Comparison of ENCODE assay signal across 1 cellular context in the genomic region with DNA sequence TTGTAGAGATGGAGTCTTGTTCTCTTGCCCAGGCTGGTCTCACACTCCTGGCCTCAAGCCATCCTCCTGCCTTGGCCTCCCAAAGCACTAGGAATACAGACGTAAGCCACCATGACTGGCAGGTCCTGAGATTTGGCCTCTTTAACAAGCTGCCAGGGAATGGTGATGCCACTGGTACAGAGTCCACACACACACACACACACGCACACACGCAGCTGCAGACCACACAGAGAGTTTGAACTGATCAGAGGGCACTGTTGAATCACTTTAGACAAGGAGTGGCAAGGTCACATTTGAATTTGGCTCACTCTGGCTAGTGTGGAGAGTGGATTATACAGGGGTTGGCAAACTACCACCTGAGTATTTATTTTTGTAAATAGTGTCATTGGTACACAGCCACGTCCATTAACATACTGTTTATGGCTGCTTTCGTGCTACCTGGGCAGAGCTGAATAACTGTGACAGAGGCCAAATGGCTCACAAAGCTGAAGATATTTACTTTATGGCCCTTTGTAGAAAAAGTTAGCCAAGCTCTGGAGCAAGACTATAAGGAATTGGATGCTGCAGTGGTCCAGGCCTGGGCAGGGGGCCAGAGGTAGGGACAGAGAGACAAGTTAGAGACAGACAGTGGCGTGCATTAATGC.
TF ChIP-seq lines count a peak whose summit lies in the region.

No MANE protein-coding gene starts in this region.

TF ChIP-seq in HepG2, 621 proteins besides CTCF, POLR2A, EP300 and RAD21 (continued from another document and continues in another):
- TF ChIP-seq, protein P1, sequence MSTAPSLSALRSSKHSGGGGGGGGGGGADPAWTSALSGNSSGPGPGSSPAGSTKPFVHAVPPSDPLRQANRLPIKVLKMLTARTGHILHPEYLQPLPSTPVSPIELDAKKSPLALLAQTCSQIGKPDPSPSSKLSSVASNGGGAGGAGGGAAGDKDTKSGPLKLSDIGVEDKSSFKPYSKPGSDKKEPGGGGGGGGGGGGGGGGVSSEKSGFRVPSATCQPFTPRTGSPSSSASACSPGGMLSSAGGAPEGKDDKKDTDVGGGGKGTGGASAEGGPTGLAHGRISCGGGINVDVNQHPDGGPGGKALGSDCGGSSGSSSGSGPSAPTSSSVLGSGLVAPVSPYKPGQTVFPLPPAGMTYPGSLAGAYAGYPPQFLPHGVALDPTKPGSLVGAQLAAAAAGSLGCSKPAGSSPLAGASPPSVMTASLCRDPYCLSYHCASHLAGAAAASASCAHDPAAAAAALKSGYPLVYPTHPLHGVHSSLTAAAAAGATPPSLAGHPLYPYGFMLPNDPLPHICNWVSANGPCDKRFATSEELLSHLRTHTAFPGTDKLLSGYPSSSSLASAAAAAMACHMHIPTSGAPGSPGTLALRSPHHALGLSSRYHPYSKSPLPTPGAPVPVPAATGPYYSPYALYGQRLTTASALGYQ (CRISPR knock-in tag; IDR thresholded peaks at IDR 0.05), result no peak
- TF ChIP-seq, protein P2, sequence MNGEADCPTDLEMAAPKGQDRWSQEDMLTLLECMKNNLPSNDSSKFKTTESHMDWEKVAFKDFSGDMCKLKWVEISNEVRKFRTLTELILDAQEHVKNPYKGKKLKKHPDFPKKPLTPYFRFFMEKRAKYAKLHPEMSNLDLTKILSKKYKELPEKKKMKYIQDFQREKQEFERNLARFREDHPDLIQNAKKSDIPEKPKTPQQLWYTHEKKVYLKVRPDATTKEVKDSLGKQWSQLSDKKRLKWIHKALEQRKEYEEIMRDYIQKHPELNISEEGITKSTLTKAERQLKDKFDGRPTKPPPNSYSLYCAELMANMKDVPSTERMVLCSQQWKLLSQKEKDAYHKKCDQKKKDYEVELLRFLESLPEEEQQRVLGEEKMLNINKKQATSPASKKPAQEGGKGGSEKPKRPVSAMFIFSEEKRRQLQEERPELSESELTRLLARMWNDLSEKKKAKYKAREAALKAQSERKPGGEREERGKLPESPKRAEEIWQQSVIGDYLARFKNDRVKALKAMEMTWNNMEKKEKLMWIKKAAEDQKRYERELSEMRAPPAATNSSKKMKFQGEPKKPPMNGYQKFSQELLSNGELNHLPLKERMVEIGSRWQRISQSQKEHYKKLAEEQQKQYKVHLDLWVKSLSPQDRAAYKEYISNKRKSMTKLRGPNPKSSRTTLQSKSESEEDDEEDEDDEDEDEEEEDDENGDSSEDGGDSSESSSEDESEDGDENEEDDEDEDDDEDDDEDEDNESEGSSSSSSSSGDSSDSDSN (CRISPR knock-in tag; IDR thresholded peaks at IDR 0.05), result no peak
- TF ChIP-seq ZBTB3 (CRISPR knock-in tag; IDR thresholded peaks at IDR 0.05; ENCODE audit: borderline replicate concordance, low read depth), result no peak
- no peak; the same call in 1 of the 2 replicates for TF ChIP-seq CENPT (CRISPR knock-in tag; IDR thresholded peaks at IDR 0.05; ENCODE audit: low read depth)
- TF ChIP-seq, protein P3, sequence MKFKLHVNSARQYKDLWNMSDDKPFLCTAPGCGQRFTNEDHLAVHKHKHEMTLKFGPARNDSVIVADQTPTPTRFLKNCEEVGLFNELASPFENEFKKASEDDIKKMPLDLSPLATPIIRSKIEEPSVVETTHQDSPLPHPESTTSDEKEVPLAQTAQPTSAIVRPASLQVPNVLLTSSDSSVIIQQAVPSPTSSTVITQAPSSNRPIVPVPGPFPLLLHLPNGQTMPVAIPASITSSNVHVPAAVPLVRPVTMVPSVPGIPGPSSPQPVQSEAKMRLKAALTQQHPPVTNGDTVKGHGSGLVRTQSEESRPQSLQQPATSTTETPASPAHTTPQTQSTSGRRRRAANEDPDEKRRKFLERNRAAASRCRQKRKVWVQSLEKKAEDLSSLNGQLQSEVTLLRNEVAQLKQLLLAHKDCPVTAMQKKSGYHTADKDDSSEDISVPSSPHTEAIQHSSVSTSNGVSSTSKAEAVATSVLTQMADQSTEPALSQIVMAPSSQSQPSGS (CRISPR knock-in tag; IDR thresholded peaks at IDR 0.05), result peak; percentile 43; the same call in 1 of the 2 replicates
- no peak for TF ChIP-seq MAFF (IDR thresholded peaks at IDR 0.05; ENCODE audit: low read depth, low read length)
- peak; percentile 23; the same call in 1 of the 2 replicates for TF ChIP-seq JUNB (CRISPR knock-in tag; IDR thresholded peaks at IDR 0.05; ENCODE audit: borderline replicate concordance)
- TF ChIP-seq, protein P4, sequence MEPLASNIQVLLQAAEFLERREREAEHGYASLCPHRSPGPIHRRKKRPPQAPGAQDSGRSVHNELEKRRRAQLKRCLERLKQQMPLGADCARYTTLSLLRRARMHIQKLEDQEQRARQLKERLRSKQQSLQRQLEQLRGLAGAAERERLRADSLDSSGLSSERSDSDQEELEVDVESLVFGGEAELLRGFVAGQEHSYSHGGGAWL (CRISPR knock-in tag; IDR thresholded peaks at IDR 0.05), result no peak
- TF ChIP-seq ZNF510 (CRISPR knock-in tag; IDR thresholded peaks at IDR 0.05; ENCODE audit: low read depth), result no peak
- TF ChIP-seq IRX3 (CRISPR knock-in tag; IDR thresholded peaks at IDR 0.05; ENCODE audit: borderline replicate concordance, low read depth), result no peak
- TF ChIP-seq MAF1 (CRISPR knock-in tag; IDR thresholded peaks at IDR 0.05; ENCODE audit: borderline replicate concordance), result no peak
- no peak for TF ChIP-seq ZNF44 (CRISPR knock-in tag; IDR thresholded peaks at IDR 0.05)
- TF ChIP-seq RCOR2 (CRISPR knock-in tag; IDR thresholded peaks at IDR 0.05), result no peak
- no peak for TF ChIP-seq HOXA5 (CRISPR knock-in tag; IDR thresholded peaks at IDR 0.05)
- TF ChIP-seq, protein P5, sequence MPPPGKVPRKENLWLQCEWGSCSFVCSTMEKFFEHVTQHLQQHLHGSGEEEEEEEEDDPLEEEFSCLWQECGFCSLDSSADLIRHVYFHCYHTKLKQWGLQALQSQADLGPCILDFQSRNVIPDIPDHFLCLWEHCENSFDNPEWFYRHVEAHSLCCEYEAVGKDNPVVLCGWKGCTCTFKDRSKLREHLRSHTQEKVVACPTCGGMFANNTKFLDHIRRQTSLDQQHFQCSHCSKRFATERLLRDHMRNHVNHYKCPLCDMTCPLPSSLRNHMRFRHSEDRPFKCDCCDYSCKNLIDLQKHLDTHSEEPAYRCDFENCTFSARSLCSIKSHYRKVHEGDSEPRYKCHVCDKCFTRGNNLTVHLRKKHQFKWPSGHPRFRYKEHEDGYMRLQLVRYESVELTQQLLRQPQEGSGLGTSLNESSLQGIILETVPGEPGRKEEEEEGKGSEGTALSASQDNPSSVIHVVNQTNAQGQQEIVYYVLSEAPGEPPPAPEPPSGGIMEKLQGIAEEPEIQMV (CRISPR knock-in tag; IDR thresholded peaks at IDR 0.05; ENCODE audit: low read depth), result no peak
- TF ChIP-seq, protein P6, sequence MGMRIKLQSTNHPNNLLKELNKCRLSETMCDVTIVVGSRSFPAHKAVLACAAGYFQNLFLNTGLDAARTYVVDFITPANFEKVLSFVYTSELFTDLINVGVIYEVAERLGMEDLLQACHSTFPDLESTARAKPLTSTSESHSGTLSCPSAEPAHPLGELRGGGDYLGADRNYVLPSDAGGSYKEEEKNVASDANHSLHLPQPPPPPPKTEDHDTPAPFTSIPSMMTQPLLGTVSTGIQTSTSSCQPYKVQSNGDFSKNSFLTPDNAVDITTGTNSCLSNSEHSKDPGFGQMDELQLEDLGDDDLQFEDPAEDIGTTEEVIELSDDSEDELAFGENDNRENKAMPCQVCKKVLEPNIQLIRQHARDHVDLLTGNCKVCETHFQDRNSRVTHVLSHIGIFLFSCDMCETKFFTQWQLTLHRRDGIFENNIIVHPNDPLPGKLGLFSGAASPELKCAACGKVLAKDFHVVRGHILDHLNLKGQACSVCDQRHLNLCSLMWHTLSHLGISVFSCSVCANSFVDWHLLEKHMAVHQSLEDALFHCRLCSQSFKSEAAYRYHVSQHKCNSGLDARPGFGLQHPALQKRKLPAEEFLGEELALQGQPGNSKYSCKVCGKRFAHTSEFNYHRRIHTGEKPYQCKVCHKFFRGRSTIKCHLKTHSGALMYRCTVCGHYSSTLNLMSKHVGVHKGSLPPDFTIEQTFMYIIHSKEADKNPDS (CRISPR knock-in tag; IDR thresholded peaks at IDR 0.05), result no peak
- TF ChIP-seq ZNF136 (CRISPR knock-in tag; IDR thresholded peaks at IDR 0.05; ENCODE audit: low read depth), result no peak
- TF ChIP-seq, protein P7, sequence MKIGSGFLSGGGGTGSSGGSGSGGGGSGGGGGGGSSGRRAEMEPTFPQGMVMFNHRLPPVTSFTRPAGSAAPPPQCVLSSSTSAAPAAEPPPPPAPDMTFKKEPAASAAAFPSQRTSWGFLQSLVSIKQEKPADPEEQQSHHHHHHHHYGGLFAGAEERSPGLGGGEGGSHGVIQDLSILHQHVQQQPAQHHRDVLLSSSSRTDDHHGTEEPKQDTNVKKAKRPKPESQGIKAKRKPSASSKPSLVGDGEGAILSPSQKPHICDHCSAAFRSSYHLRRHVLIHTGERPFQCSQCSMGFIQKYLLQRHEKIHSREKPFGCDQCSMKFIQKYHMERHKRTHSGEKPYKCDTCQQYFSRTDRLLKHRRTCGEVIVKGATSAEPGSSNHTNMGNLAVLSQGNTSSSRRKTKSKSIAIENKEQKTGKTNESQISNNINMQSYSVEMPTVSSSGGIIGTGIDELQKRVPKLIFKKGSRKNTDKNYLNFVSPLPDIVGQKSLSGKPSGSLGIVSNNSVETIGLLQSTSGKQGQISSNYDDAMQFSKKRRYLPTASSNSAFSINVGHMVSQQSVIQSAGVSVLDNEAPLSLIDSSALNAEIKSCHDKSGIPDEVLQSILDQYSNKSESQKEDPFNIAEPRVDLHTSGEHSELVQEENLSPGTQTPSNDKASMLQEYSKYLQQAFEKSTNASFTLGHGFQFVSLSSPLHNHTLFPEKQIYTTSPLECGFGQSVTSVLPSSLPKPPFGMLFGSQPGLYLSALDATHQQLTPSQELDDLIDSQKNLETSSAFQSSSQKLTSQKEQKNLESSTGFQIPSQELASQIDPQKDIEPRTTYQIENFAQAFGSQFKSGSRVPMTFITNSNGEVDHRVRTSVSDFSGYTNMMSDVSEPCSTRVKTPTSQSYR (CRISPR knock-in tag; IDR thresholded peaks at IDR 0.05; ENCODE audit: borderline replicate concordance), result no peak
- no peak for TF ChIP-seq ATM (IDR thresholded peaks at IDR 0.05; ENCODE audit: borderline replicate concordance)
- TF ChIP-seq CEBPB (IDR thresholded peaks at IDR 0.05; ENCODE audit: borderline replicate concordance, low read depth, low read length), result 0 out of 2 replicates have a peak, but pooled peaks have one; percentile 10
- TF ChIP-seq IRF2 (CRISPR knock-in tag; IDR thresholded peaks at IDR 0.05), result 0 out of 2 replicates have a peak, but pooled peaks have one; percentile 42
- peak; percentile 60 for TF ChIP-seq PHF21A (CRISPR knock-in tag; IDR thresholded peaks at IDR 0.05)
- no peak for TF ChIP-seq SP4 (CRISPR knock-in tag; IDR thresholded peaks at IDR 0.05)
- 0 out of 2 replicates have a peak, but pooled peaks have one; percentile 62 for TF ChIP-seq ZBTB7A (CRISPR knock-in tag; IDR thresholded peaks at IDR 0.05)
- no peak for TF ChIP-seq ZNF431 (CRISPR knock-in tag; IDR thresholded peaks at IDR 0.05; ENCODE audit: borderline replicate concordance, low read depth)
- TF ChIP-seq, protein P8, sequence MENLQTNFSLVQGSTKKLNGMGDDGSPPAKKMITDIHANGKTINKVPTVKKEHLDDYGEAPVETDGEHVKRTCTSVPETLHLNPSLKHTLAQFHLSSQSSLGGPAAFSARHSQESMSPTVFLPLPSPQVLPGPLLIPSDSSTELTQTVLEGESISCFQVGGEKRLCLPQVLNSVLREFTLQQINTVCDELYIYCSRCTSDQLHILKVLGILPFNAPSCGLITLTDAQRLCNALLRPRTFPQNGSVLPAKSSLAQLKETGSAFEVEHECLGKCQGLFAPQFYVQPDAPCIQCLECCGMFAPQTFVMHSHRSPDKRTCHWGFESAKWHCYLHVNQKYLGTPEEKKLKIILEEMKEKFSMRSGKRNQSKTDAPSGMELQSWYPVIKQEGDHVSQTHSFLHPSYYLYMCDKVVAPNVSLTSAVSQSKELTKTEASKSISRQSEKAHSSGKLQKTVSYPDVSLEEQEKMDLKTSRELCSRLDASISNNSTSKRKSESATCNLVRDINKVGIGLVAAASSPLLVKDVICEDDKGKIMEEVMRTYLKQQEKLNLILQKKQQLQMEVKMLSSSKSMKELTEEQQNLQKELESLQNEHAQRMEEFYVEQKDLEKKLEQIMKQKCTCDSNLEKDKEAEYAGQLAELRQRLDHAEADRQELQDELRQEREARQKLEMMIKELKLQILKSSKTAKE (CRISPR knock-in tag; IDR thresholded peaks at IDR 0.05; ENCODE audit: borderline replicate concordance), result 0 out of 2 replicates have a peak, but pooled peaks have one; percentile 49
- TF ChIP-seq ZNF598 (CRISPR knock-in tag; IDR thresholded peaks at IDR 0.05; ENCODE audit: borderline replicate concordance), result no peak
- no peak for TF ChIP-seq PCBP1 (IDR thresholded peaks at IDR 0.05; ENCODE audit: borderline replicate concordance, low read depth, low read length)
- TF ChIP-seq ZSCAN30 (CRISPR knock-in tag; IDR thresholded peaks at IDR 0.05), result no peak
- no peak for TF ChIP-seq FLYWCH1 (CRISPR knock-in tag; IDR thresholded peaks at IDR 0.05)
- TF ChIP-seq, protein P9, sequence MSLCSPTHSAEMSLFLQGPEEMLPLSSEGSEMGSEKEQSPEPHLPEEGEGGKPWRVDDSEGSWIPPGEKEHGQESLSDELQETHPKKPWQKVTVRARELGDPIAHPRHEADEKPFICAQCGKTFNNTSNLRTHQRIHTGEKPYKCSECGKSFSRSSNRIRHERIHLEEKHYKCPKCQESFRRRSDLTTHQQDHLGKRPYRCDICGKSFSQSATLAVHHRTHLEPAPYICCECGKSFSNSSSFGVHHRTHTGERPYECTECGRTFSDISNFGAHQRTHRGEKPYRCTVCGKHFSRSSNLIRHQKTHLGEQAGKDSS (CRISPR knock-in tag; IDR thresholded peaks at IDR 0.05; ENCODE audit: borderline replicate concordance, low read depth), result no peak
- no peak for TF ChIP-seq TBP (CRISPR knock-in tag; IDR thresholded peaks at IDR 0.05)
- no peak; a peak in 1 of 4 replicates for TF ChIP-seq MAFK (conservative IDR thresholded peaks at IDR 0.05 in 1 of 2, IDR thresholded peaks at IDR 0.05 in 1 of 2; ENCODE audit: low read length in 2 of 2)
- no peak for TF ChIP-seq DNMT3B (CRISPR knock-in tag; conservative IDR thresholded peaks at IDR 0.05)
- peak; percentile 62; the same call in 1 of the 2 replicates for TF ChIP-seq ZKSCAN1 (IDR thresholded peaks at IDR 0.05; ENCODE audit: low read length)
- no peak for TF ChIP-seq ZFP37 (CRISPR knock-in tag; IDR thresholded peaks at IDR 0.05; ENCODE audit: borderline replicate concordance)
- no peak for TF ChIP-seq ZNF138 (CRISPR knock-in tag; IDR thresholded peaks at IDR 0.05; ENCODE audit: low read depth)
- TF ChIP-seq, protein P10, sequence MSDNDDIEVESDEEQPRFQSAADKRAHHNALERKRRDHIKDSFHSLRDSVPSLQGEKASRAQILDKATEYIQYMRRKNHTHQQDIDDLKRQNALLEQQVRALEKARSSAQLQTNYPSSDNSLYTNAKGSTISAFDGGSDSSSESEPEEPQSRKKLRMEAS (IDR thresholded peaks at IDR 0.05), result peak; percentile 63
- TF ChIP-seq, protein P11, sequence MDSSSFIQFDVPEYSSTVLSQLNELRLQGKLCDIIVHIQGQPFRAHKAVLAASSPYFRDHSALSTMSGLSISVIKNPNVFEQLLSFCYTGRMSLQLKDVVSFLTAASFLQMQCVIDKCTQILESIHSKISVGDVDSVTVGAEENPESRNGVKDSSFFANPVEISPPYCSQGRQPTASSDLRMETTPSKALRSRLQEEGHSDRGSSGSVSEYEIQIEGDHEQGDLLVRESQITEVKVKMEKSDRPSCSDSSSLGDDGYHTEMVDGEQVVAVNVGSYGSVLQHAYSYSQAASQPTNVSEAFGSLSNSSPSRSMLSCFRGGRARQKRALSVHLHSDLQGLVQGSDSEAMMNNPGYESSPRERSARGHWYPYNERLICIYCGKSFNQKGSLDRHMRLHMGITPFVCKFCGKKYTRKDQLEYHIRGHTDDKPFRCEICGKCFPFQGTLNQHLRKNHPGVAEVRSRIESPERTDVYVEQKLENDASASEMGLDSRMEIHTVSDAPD (CRISPR knock-in tag; IDR thresholded peaks at IDR 0.05), result peak; percentile 89; the same call in 1 of the 2 replicates
